In the genomic region with DNA sequence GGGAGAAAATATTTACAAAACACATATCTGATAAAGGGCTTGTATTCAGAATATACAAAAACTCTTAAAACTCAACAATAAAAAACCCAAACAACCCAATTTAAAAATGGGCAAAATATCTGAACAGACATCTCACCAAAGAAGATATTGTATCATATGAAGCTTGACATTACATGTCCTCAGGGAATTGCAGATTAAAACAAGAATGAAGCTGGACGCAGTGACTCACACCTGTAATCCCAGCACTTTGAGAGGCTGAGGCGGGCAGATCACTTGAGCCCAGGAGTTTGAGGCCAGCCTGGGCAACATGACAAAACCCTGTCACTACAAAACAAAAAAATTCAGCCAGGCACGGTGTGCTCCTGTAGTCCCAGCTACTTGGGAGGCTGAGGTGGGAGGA, we compare ENCODE assay signal across 25 cellular contexts.
"Had no signal": no experiment of that assay in that cellular context is flagged by ENCODE, and none has a peak within 500 bp of the region (broad histone marks: within the 10 kb centered on the region; RNA-seq: fewer than 3 reads in every experiment).

No MANE protein-coding gene starts in this region.

- H3K9me3 Mint-ChIP-seq: natural killer cell treated with Interleukin-12 subunit alpha and Interleukin-12 subunit beta and Interleukin-15 and Interleukin-18, amount 100 ng/mL, for 72 hours; stimulated activated naive CD8-positive, alpha-beta T cell treated with anti-CD3 and anti-CD28 coated beads, Interleukin-15, amount 100 ng/mL, for 72 hours had no signal

- H2AFZ ChIP-seq: hepatocyte had no signal

- H3K27ac ChIP-seq: hepatocyte, left ventricle myocardium inferior, ovary, right atrium auricular region, right lobe of liver, tibial nerve, upper lobe of right lung had no signal

- H3K27me3 Mint-ChIP-seq: memory B cell; progenitor cell of endocrine pancreas; stimulated activated memory B cell treated with anti-CD40 and anti-IgM and Interleukin-4, amounts not matched to agents 10 μg/mL and 1 μg/mL and 100 μg/mL, for 72 hours had no signal

- H3K4me1 Mint-ChIP-seq: stimulated activated naive CD8-positive, alpha-beta T cell treated with anti-CD3 and anti-CD28 coated beads, Interleukin-15, amount 100 ng/mL, for 72 hours had no signal

- H3K4me1 ChIP-seq: right atrium auricular region, upper lobe of right lung had no signal

- H3K9me3 ChIP-seq: mucosa of descending colon, ovary, tibial nerve had no signal

- DNase-seq: islet precursor cell; left ventricle myocardium inferior; midbrain; mucosa of descending colon; naive thymus-derived CD4-positive, alpha-beta T cell; ovary; right lobe of liver; stimulated activated CD4-positive, alpha-beta T cell treated with anti-CD3 and anti-CD28 coated beads, Interleukin-1b, Interleukin-23, amount 100 ng/mL, for 48 hours; stimulated activated CD4-positive, alpha-beta T cell treated with anti-CD3 and anti-CD28 coated beads, Interleukin-2, amount 100 ng/mL, for 48 hours; stimulated activated CD4-positive, alpha-beta T cell treated with anti-CD3 and anti-CD28 coated beads, Interleukin-4, amount 100 ng/mL, for 4 hours; stimulated activated CD8-positive, alpha-beta memory T cell treated with anti-CD3 and anti-CD28 coated beads, Interleukin-4, amount 100 ng/mL, for 48 hours; stimulated activated naive CD4-positive, alpha-beta T cell treated with Interleukin-2 at 50 U/mL for 16 hours; stimulated activated naive CD8-positive, alpha-beta T cell treated with anti-CD3 and anti-CD28 coated beads, Interleukin-15, amount 100 ng/mL, for 72 hours; substantia nigra; upper lobe of right lung had no signal

- H3K36me3 ChIP-seq: left ventricle myocardium inferior, ovary, right atrium auricular region, right lobe of liver, tibial nerve, upper lobe of right lung had no signal

- H3K4me3 Mint-ChIP-seq: memory B cell; naive thymus-derived CD4-positive, alpha-beta T cell; natural killer cell treated with Interleukin-12 subunit alpha and Interleukin-12 subunit beta and Interleukin-15 and Interleukin-18, amount 100 ng/mL, for 72 hours; stimulated activated memory B cell treated with anti-CD40 and anti-IgM and Interleukin-4, amounts not matched to agents 10 μg/mL and 1 μg/mL and 100 μg/mL, for 72 hours; stimulated activated naive CD8-positive, alpha-beta T cell treated with anti-CD3 and anti-CD28 coated beads, Interleukin-15, amount 100 ng/mL, for 72 hours had no signal

- H3K4me3 ChIP-seq: hepatocyte, left ventricle myocardium inferior, lung, mucosa of descending colon, ovary, right atrium auricular region, right lobe of liver, smooth muscle cell, tibial nerve, upper lobe of right lung had no signal

- H3K27ac Mint-ChIP-seq: memory B cell; naive thymus-derived CD4-positive, alpha-beta T cell; natural killer cell treated with Interleukin-12 subunit alpha and Interleukin-12 subunit beta and Interleukin-15 and Interleukin-18, amount 100 ng/mL, for 72 hours; progenitor cell of endocrine pancreas; stimulated activated memory B cell treated with anti-CD40 and anti-IgM and Interleukin-4, amounts not matched to agents 10 μg/mL and 1 μg/mL and 100 μg/mL, for 72 hours; stimulated activated naive CD8-positive, alpha-beta T cell treated with anti-CD3 and anti-CD28 coated beads, Interleukin-15, amount 100 ng/mL, for 72 hours had no signal

- H3K4me2 ChIP-seq: hepatocyte, smooth muscle cell had no signal

- H3K27me3 ChIP-seq: hepatocyte, ovary, right atrium auricular region, right lobe of liver, tibial nerve, upper lobe of right lung had no signal

- FAIRE-seq: urothelium cell line had no signal

- H3K79me2 ChIP-seq: hepatocyte had no signal

- H3K36me3 Mint-ChIP-seq: naive thymus-derived CD4-positive, alpha-beta T cell; natural killer cell treated with Interleukin-12 subunit alpha and Interleukin-12 subunit beta and Interleukin-15 and Interleukin-18, amount 100 ng/mL, for 72 hours; stimulated activated memory B cell treated with anti-CD40 and anti-IgM and Interleukin-4, amounts not matched to agents 10 μg/mL and 1 μg/mL and 100 μg/mL, for 72 hours had no signal

- ATAC-seq: mucosa of descending colon; naive thymus-derived CD4-positive, alpha-beta T cell; natural killer cell treated with Interleukin-12 subunit alpha and Interleukin-12 subunit beta and Interleukin-15 and Interleukin-18, amount 100 ng/mL, for 72 hours; right lobe of liver; stimulated activated memory B cell treated with anti-CD40 and anti-IgM and Interleukin-4, amounts not matched to agents 10 μg/mL and 1 μg/mL and 100 μg/mL, for 72 hours; stimulated activated naive CD8-positive, alpha-beta T cell treated with anti-CD3 and anti-CD28 coated beads, Interleukin-15, amount 100 ng/mL, for 72 hours; upper lobe of right lung had no signal
